34 cellular contexts compared by ENCODE assay signal in genomic region chr13:38358703-38359102, GRCh38.
"Had no signal": no experiment of that assay in that cellular context is flagged by ENCODE, and none has a peak within 500 bp of the region (broad histone marks: within the 10 kb centered on the region; RNA-seq: fewer than 3 reads in every experiment).

No MANE protein-coding gene starts in this region.

- H3K27ac ChIP-seq: ascending aorta, cardiac muscle cell, VCaP had no signal

- H3K27me3 Mint-ChIP-seq: activated B cell treated with CpG ODN at 0.5 μM for 24 hours; activated CD4-positive, alpha-beta memory T cell treated with anti-CD3 and anti-CD28 coated beads, Interleukin-2, amount 10 ng/mL, durations not matched to agents 7 days and 5 days; activated CD4-positive, alpha-beta T cell treated with anti-CD3 and anti-CD28 coated beads for 36 hours; activated CD4-positive, alpha-beta T cell treated with anti-CD3 and anti-CD28 coated beads, Interleukin-2, amount 10 ng/mL, durations not matched to agents 7 days and 5 days; activated CD8-positive, alpha-beta memory T cell treated with anti-CD3 and anti-CD28 coated beads, Interleukin-2, amount 10 ng/mL, durations not matched to agents 7 days and 5 days; activated naive CD4-positive, alpha-beta T cell treated with anti-CD3 and anti-CD28 coated beads, Interleukin-2, amount 10 ng/mL, durations not matched to agents 7 days and 5 days; activated naive CD4-positive, alpha-beta T cell treated with anti-CD3 and anti-CD28 coated beads, Interleukin-2, amount 50 U/mL, for 24 hours; activated naive CD8-positive, alpha-beta T cell; activated T-cell treated with anti-CD3 and anti-CD28 coated beads, Interleukin-2, amount 50 U/mL, for 24 hours; brain; central memory CD8-positive, alpha-beta T cell had no signal

- H3K4me1 ChIP-seq: ascending aorta had no signal

- H3K9me3 Mint-ChIP-seq: activated B cell treated with CpG ODN at 0.5 μM for 24 hours; activated CD4-positive, alpha-beta memory T cell treated with anti-CD3 and anti-CD28 coated beads, Interleukin-2, amount 10 ng/mL, durations not matched to agents 7 days and 5 days; activated CD4-positive, alpha-beta T cell treated with anti-CD3 and anti-CD28 coated beads, Interleukin-2, amount 10 ng/mL, durations not matched to agents 7 days and 5 days; activated naive CD4-positive, alpha-beta T cell treated with anti-CD3 and anti-CD28 coated beads, Interleukin-2, amount 10 ng/mL, durations not matched to agents 7 days and 5 days; activated naive CD4-positive, alpha-beta T cell treated with anti-CD3 and anti-CD28 coated beads, Interleukin-2, amount 50 U/mL, for 24 hours; activated T-cell treated with anti-CD3 and anti-CD28 coated beads, Interleukin-2, amount 50 U/mL, for 24 hours; activated T-helper 2 cell treated with anti-CD3 and anti-CD28 coated beads, Interferon-gamma antibody, Interleukin-2, Interleukin-4, amounts not matched to agents 10 μg/mL and 5 μg/mL and 100 μg/mL, durations not matched to agents 14 hours and 24 hours and 36 hours; brain; central memory CD8-positive, alpha-beta T cell; T-helper 1 cell treated with Interleukin-12 subunit alpha and Interleukin-12 subunit beta and Interleukin-4 antibody, amounts not matched to agents 30 μg/mL and 1 μg/mL, for 36 hours; T-helper 2 cell treated with Interferon-gamma antibody and Interleukin-4, amounts not matched to agents 5 μg/mL and 100 μg/mL, for 36 hours had no signal

- H3K9me3 ChIP-seq: ascending aorta had no signal

- H3K27ac Mint-ChIP-seq: activated B cell treated with CpG ODN at 0.5 μM for 24 hours; activated CD4-positive, alpha-beta memory T cell treated with anti-CD3 and anti-CD28 coated beads, Interleukin-2, amount 10 ng/mL, durations not matched to agents 7 days and 5 days; activated CD4-positive, alpha-beta T cell treated with anti-CD3 and anti-CD28 coated beads for 36 hours; activated CD4-positive, alpha-beta T cell treated with anti-CD3 and anti-CD28 coated beads, Interleukin-2, amount 10 ng/mL, durations not matched to agents 7 days and 5 days; activated CD8-positive, alpha-beta memory T cell treated with anti-CD3 and anti-CD28 coated beads, Interleukin-2, amount 10 ng/mL, durations not matched to agents 7 days and 5 days; activated CD8-positive, alpha-beta T cell treated with anti-CD3 and anti-CD28 coated beads, Interleukin-2, amount 10 ng/mL, durations not matched to agents 7 days and 5 days; activated naive CD4-positive, alpha-beta T cell treated with anti-CD3 and anti-CD28 coated beads, Interleukin-2, amount 10 ng/mL, durations not matched to agents 7 days and 5 days; activated naive CD4-positive, alpha-beta T cell treated with anti-CD3 and anti-CD28 coated beads, Interleukin-2, amount 50 U/mL, for 24 hours; activated naive CD8-positive, alpha-beta T cell; activated T-cell treated with anti-CD3 and anti-CD28 coated beads, Interleukin-2, amount 50 U/mL, for 24 hours; activated T-helper 2 cell treated with anti-CD3 and anti-CD28 coated beads, Interferon-gamma antibody, Interleukin-2, Interleukin-4, amounts not matched to agents 10 μg/mL and 5 μg/mL and 100 μg/mL, durations not matched to agents 14 hours and 24 hours and 36 hours; brain; T-helper 1 cell treated with Interleukin-12 subunit alpha and Interleukin-12 subunit beta and Interleukin-4 antibody, amounts not matched to agents 30 μg/mL and 1 μg/mL, for 36 hours; T-helper 2 cell treated with Interferon-gamma antibody and Interleukin-4, amounts not matched to agents 5 μg/mL and 100 μg/mL, for 36 hours had no signal

- H3K27me3 ChIP-seq: ascending aorta, cardiac muscle cell had no signal

- H3K4me3 Mint-ChIP-seq: activated B cell treated with CpG ODN at 0.5 μM for 24 hours; activated CD4-positive, alpha-beta memory T cell treated with anti-CD3 and anti-CD28 coated beads, Interleukin-2, amount 10 ng/mL, durations not matched to agents 7 days and 5 days; activated CD4-positive, alpha-beta T cell treated with anti-CD3 and anti-CD28 coated beads for 36 hours; activated CD4-positive, alpha-beta T cell treated with anti-CD3 and anti-CD28 coated beads, Interleukin-2, amount 10 ng/mL, durations not matched to agents 7 days and 5 days; activated CD8-positive, alpha-beta memory T cell treated with anti-CD3 and anti-CD28 coated beads, Interleukin-2, amount 10 ng/mL, durations not matched to agents 7 days and 5 days; activated CD8-positive, alpha-beta T cell treated with anti-CD3 and anti-CD28 coated beads, Interleukin-2, amount 10 ng/mL, durations not matched to agents 7 days and 5 days; activated naive CD4-positive, alpha-beta T cell treated with anti-CD3 and anti-CD28 coated beads, Interleukin-2, amount 10 ng/mL, durations not matched to agents 7 days and 5 days; activated naive CD4-positive, alpha-beta T cell treated with anti-CD3 and anti-CD28 coated beads, Interleukin-2, amount 50 U/mL, for 24 hours; activated naive CD8-positive, alpha-beta T cell; activated T-cell treated with anti-CD3 and anti-CD28 coated beads, Interleukin-2, amount 50 U/mL, for 24 hours; brain; central memory CD8-positive, alpha-beta T cell; T-helper 1 cell treated with Interleukin-12 subunit alpha and Interleukin-12 subunit beta and Interleukin-4 antibody, amounts not matched to agents 30 μg/mL and 1 μg/mL, for 36 hours; T-helper 2 cell treated with Interferon-gamma antibody and Interleukin-4, amounts not matched to agents 5 μg/mL and 100 μg/mL, for 36 hours had no signal

- ATAC-seq: activated CD4-positive, alpha-beta T cell treated with anti-CD3 and anti-CD28 coated beads for 36 hours; activated CD8-positive, alpha-beta memory T cell treated with anti-CD3 and anti-CD28 coated beads, Interleukin-2, amount 10 ng/mL, durations not matched to agents 7 days and 5 days; activated CD8-positive, alpha-beta T cell treated with anti-CD3 and anti-CD28 coated beads, Interleukin-2, amount 10 ng/mL, durations not matched to agents 7 days and 5 days had no signal

- H3K4me3 ChIP-seq: ascending aorta, cardiac muscle cell had no signal

- H3K4me1 Mint-ChIP-seq: activated CD4-positive, alpha-beta T cell treated with anti-CD3 and anti-CD28 coated beads, Interleukin-2, amount 10 ng/mL, durations not matched to agents 7 days and 5 days; activated naive CD4-positive, alpha-beta T cell treated with anti-CD3 and anti-CD28 coated beads, Interleukin-2, amount 10 ng/mL, durations not matched to agents 7 days and 5 days; central memory CD8-positive, alpha-beta T cell had no signal

- DNase-seq: activated B cell treated with CpG ODN at 0.5 μM for 24 hours; activated CD4-positive, alpha-beta memory T cell treated with anti-CD3 and anti-CD28 coated beads, Interleukin-2, amount 10 ng/mL, durations not matched to agents 7 days and 5 days; activated CD4-positive, alpha-beta T cell treated with anti-CD3 and anti-CD28 coated beads for 36 hours; activated CD4-positive, alpha-beta T cell treated with anti-CD3 and anti-CD28 coated beads for 48 hours; activated CD4-positive, alpha-beta T cell treated with anti-CD3 and anti-CD28 coated beads, Interleukin-2, amount 10 ng/mL, durations not matched to agents 7 days and 5 days; activated CD4-positive, alpha-beta T cell treated with anti-CD3 and anti-CD28 coated beads, Interleukin-2, amount 50 U/mL, for 48 hours; activated CD4-positive, CD25-positive, alpha-beta regulatory T cell treated with anti-CD3 and anti-CD28 coated beads, Interleukin-2, amount 50 U/mL, for 72 hours; activated CD8-positive, alpha-beta memory T cell treated with anti-CD3 and anti-CD28 coated beads for 24 hours; activated CD8-positive, alpha-beta memory T cell treated with anti-CD3 and anti-CD28 coated beads, Interleukin-2, amount 10 ng/mL, durations not matched to agents 7 days and 5 days; activated CD8-positive, alpha-beta memory T cell treated with anti-CD3 and anti-CD28 coated beads, Interleukin-2, amount 50 U/mL, for 48 hours; activated CD8-positive, alpha-beta T cell treated with anti-CD3 and anti-CD28 coated beads, Interleukin-2, amount 10 ng/mL, durations not matched to agents 7 days and 5 days; activated effector memory CD4-positive, alpha-beta T cell treated with Interleukin-2 at 50 U/mL for 16 hours; activated gamma-delta T cell; activated naive CD4-positive, alpha-beta T cell treated with anti-CD3 and anti-CD28 coated beads, Interleukin-2, amount 10 ng/mL, durations not matched to agents 7 days and 5 days; activated naive CD4-positive, alpha-beta T cell treated with Interleukin-2 at 50 U/mL for 16 hours; activated T-cell treated with anti-CD3 and anti-CD28 coated beads, Interleukin-2, amount 50 U/mL, for 24 hours; activated T-cell treated with anti-CD3 and anti-CD28 coated beads, Interleukin-2, amount 50 U/mL, for 48 hours; amygdala; anterior cingulate cortex; caudate nucleus; cerebellar nuclear complex; T-helper 1 cell; T-helper 2 cell; T-helper 9 cell had no signal
